In the genomic region with DNA sequence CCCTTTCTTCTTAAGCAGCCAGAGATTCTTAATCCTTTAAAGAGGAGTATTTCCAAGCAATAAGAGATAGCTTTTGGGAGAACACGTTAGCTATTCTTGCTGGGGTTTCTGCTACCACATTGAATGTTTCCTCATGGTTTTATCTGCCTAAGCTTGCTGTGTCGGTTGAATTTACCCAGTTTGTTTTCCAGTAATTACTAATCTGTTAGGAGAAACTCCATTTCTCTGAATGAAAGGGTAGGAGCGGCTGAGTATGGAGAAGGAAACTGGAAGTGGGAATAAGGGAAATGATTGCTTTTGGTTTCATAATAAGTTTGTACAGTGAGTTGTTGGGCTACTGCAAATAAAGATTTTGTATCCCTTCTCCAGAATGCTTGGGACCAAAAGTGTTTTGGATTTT, we compare ENCODE assay signal across 8 cellular contexts. TPM values are rescaled to one million over a fixed set of nuclear protein-coding genes. Genes with fewer than 3 reads are reported as not detected.
DNase-seq lines count a peak whose midpoint lies in the region; ATAC-seq, FAIRE-seq and TF ChIP-seq lines count a peak whose summit lies in the region.

No MANE protein-coding gene starts in this region.

- no peak for DNase-seq in GM12891 (ENCODE audit: insufficient read length, low spot score)
- DNase-seq in SJSA1 (ENCODE audit: low read depth in 1 of 2, low spot score in 2 of 2) = no peak
- peak; percentile 22 for DNase-seq in fibroblast of mammary gland (ENCODE audit: low read depth)
- no peak for DNase-seq in skeletal muscle cell (ENCODE audit: low read depth)
- DNase-seq in mesenteric fat pad (ENCODE audit: low spot score) = no peak

- H3K36me3 ChIP-seq in SJSA1 = peaks cover 7% of the 10 kb centered on the region

- peak overlapping the region; percentile 86 for H3K4me3 ChIP-seq in SJSA1
- peak overlapping the region; percentile 79 for H3K4me3 ChIP-seq in fibroblast of mammary gland (ENCODE audit: control insufficient read depth, low read depth, low read length)
- H3K4me3 ChIP-seq in skeletal muscle cell (ENCODE audit: low read depth, low read length) = peak overlapping the region; percentile 81

- no peaks in the 10 kb centered on the region for H3K9me3 ChIP-seq in SJSA1 (replicated peaks)

- FAIRE-seq in GM12891 (lab: Jason Lieb, UNC) = no peak

- ATAC-seq in HG02798 (IDR thresholded peaks at IDR 0.05; ENCODE audit: poor library complexity, unreplicated experiment) (no peak), GM19397 (IDR thresholded peaks at IDR 0.05; ENCODE audit: unreplicated experiment) (no peak), GM21786 (IDR thresholded peaks at IDR 0.05; ENCODE audit: unreplicated experiment) (no peak)

- peak overlapping the region; percentile 40; the same call in 1 of the 2 replicates for H3K27ac ChIP-seq in SJSA1

- no peak for TF ChIP-seq POLR2A in GM12891 (IDR thresholded peaks at IDR 0.05; ENCODE audit: low read depth, low read length)

- no peaks in the 10 kb centered on the region for H3K27me3 ChIP-seq in SJSA1 (replicated peaks)

- H3K4me1 ChIP-seq in SJSA1 (replicated peaks) = peaks cover 34% of the 10 kb centered on the region

- TF ChIP-seq CTCF in fibroblast of mammary gland (conservative IDR thresholded peaks at IDR 0.05; ENCODE audit: control insufficient read depth, insufficient read depth, low read depth, low read length) = no peak

TF ChIP-seq in GM12891, 5 proteins besides CTCF, POLR2A, EP300 and RAD21:
- TF ChIP-seq PAX5 (IDR thresholded peaks at IDR 0.05; ENCODE audit: insufficient read depth, low read length, severe bottlenecking) = no peak
- peak; percentile 38 for TF ChIP-seq SPI1 (IDR thresholded peaks at IDR 0.05; ENCODE audit: low read depth, low read length)
- TF ChIP-seq POLR2AphosphoS5 (IDR thresholded peaks at IDR 0.05; ENCODE audit: low read depth, low read length) = no peak
- TF ChIP-seq POU2F2 (IDR thresholded peaks at IDR 0.05; ENCODE audit: low read depth, low read length) = no peak
- no peak for TF ChIP-seq TAF1 (IDR thresholded peaks at IDR 0.05; ENCODE audit: low read depth, low read length)

RNA-seq across cellular contexts. Expression of gene JAK2, which starts 1.2 kb away (rescaled TPM):
- 5.5 TPM for polyA plus RNA-seq in GM12891 (2012; ENCODE audit: low read depth, missing spikeins)
- total RNA-seq in SJSA1 (2014; rRNA removed; shearing (Covaris generic)) = 4.2 and 5.7 TPM in 2 replicates
- 25.1 TPM for total RNA-seq in mesenteric fat pad
